Comparison of ENCODE assay signal across 1 cellular context in the genomic region with DNA sequence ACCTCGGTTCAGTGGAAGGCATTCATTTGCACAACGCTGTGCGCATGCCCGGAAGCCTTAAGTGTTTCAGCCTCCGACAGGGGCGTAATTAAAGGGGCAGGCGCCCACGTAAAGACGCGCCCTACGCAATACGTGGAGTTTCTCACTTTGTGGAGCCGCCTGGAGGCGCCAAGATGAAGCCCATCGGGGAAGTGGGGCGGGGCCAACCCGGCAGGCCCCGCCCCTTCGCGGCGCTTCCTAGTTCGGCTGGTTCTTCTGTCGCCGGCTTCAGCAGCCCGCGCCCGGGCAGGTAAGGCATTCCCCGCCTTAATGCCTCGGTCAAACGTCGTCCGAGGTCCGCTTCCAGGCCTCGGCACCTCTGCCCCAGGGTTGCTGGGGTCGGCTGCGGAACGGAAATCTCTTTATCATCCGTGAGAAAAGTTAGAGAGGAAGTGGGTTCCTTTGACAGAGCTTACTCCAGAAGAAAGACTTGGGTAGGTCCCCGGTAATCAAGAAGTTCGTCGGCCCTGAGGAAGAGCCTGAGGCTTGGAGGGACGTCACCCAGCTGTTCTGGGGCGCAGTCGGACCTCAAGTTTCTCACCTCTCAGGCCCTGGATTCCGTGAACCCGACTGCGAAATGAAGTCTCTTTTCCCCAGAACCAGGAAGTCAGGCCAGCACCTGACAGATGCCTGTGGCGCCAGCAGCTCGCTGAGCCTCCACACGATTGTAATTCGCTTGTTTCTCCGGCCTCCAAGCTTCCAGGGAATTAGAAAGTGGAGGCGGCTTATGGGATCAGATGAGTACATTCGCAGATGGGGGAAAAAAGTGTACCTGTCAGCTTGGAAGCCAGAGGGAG.
TF ChIP-seq lines count a peak whose summit lies in the region.

A gene (plus strand): TSS at position 224 of the 836 bp plus-strand sequence. CDS start 9,161 bp downstream, outside the sequence.
A gene with protein sequence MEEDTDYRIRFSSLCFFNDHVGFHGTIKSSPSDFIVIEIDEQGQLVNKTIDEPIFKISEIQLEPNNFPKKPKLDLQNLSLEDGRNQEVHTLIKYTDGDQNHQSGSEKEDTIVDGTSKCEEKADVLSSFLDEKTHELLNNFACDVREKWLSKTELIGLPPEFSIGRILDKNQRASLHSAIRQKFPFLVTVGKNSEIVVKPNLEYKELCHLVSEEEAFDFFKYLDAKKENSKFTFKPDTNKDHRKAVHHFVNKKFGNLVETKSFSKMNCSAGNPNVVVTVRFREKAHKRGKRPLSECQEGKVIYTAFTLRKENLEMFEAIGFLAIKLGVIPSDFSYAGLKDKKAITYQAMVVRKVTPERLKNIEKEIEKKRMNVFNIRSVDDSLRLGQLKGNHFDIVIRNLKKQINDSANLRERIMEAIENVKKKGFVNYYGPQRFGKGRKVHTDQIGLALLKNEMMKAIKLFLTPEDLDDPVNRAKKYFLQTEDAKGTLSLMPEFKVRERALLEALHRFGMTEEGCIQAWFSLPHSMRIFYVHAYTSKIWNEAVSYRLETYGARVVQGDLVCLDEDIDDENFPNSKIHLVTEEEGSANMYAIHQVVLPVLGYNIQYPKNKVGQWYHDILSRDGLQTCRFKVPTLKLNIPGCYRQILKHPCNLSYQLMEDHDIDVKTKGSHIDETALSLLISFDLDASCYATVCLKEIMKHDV (minus strand): TSS at position 63 of the 836 bp plus-strand sequence. CDS start 3,545 bp downstream, outside the sequence.

TF ChIP-seq in WTC11, 78 proteins besides CTCF, POLR2A, EP300 and RAD21 (continued from another document):
- TF ChIP-seq, protein P1, sequence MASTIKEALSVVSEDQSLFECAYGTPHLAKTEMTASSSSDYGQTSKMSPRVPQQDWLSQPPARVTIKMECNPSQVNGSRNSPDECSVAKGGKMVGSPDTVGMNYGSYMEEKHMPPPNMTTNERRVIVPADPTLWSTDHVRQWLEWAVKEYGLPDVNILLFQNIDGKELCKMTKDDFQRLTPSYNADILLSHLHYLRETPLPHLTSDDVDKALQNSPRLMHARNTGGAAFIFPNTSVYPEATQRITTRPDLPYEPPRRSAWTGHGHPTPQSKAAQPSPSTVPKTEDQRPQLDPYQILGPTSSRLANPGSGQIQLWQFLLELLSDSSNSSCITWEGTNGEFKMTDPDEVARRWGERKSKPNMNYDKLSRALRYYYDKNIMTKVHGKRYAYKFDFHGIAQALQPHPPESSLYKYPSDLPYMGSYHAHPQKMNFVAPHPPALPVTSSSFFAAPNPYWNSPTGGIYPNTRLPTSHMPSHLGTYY (CRISPR knock-in tag; IDR thresholded peaks at IDR 0.05) = no peak
- TF ChIP-seq, protein P2, sequence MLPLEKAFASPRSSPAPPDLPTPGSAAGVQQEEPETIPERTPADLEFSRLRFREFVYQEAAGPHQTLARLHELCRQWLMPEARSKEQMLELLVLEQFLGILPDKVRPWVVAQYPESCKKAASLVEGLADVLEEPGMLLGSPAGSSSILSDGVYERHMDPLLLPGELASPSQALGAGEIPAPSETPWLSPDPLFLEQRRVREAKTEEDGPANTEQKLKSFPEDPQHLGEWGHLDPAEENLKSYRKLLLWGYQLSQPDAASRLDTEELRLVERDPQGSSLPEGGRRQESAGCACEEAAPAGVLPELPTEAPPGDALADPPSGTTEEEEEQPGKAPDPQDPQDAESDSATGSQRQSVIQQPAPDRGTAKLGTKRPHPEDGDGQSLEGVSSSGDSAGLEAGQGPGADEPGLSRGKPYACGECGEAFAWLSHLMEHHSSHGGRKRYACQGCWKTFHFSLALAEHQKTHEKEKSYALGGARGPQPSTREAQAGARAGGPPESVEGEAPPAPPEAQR (CRISPR knock-in tag; IDR thresholded peaks at IDR 0.05) = no peak
- TF ChIP-seq, protein P3, sequence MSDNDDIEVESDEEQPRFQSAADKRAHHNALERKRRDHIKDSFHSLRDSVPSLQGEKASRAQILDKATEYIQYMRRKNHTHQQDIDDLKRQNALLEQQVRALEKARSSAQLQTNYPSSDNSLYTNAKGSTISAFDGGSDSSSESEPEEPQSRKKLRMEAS (CRISPR knock-in tag; IDR thresholded peaks at IDR 0.05) = peak; percentile 28; the same call in 1 of the 2 replicates
- TF ChIP-seq, protein P4, sequence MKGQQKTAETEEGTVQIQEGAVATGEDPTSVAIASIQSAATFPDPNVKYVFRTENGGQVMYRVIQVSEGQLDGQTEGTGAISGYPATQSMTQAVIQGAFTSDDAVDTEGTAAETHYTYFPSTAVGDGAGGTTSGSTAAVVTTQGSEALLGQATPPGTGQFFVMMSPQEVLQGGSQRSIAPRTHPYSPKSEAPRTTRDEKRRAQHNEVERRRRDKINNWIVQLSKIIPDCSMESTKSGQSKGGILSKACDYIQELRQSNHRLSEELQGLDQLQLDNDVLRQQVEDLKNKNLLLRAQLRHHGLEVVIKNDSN (CRISPR knock-in tag; IDR thresholded peaks at IDR 0.05) = 0 out of 2 replicates have a peak, but pooled peaks have one; percentile 25
- TF ChIP-seq, protein P5, sequence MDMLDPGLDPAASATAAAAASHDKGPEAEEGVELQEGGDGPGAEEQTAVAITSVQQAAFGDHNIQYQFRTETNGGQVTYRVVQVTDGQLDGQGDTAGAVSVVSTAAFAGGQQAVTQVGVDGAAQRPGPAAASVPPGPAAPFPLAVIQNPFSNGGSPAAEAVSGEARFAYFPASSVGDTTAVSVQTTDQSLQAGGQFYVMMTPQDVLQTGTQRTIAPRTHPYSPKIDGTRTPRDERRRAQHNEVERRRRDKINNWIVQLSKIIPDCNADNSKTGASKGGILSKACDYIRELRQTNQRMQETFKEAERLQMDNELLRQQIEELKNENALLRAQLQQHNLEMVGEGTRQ (CRISPR knock-in tag; IDR thresholded peaks at IDR 0.05) = no peak
- no peak; the same call in 1 of the 2 replicates for TF ChIP-seq NFE2L1 (CRISPR knock-in tag; IDR thresholded peaks at IDR 0.05)
- TF ChIP-seq MYBL2 (CRISPR knock-in tag; IDR thresholded peaks at IDR 0.05) = no peak
- TF ChIP-seq, protein P6, sequence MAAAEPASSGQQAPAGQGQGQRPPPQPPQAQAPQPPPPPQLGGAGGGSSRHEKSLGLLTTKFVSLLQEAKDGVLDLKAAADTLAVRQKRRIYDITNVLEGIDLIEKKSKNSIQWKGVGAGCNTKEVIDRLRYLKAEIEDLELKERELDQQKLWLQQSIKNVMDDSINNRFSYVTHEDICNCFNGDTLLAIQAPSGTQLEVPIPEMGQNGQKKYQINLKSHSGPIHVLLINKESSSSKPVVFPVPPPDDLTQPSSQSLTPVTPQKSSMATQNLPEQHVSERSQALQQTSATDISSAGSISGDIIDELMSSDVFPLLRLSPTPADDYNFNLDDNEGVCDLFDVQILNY (CRISPR knock-in tag; IDR thresholded peaks at IDR 0.05) = peak; percentile 64; the same call in 1 of the 2 replicates
